Comparison of ENCODE assay signal across 8 cellular contexts in the genomic region with DNA sequence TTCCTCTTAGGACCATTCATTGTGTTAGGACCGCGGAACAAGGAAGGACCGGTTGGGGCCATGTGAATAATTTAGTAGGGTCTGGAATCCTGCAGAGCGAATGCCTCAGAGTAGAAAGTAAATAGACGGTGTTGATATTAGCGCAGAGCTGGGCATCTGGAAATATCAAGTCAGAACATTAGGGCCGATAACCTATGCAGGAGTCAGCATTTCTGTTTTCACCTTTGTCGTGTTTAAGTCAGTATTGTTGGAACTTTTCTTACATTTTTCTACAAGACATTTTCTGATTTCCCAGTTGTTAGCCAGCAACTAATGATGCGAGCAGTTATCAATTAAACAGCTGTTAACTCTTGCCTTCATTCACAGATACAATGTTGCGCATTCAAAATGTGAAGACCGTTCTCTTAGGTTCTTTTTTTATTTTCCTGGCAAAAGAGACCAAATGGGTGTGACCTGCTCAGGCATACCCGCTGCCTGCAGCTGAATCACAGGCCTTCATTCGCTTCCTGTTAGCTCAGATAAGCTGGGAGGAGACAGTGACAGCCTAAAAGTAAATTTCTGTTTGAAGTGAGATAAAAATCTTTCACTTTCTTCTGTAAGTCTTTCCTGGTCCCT. TPM values are rescaled to one million over a fixed set of nuclear protein-coding genes. Genes with fewer than 3 reads are reported as not detected.
DNase-seq lines count a peak whose midpoint lies in the region; ATAC-seq and TF ChIP-seq lines count a peak whose summit lies in the region.

No MANE protein-coding gene starts in this region.

- ATAC-seq in HG02970 (IDR thresholded peaks at IDR 0.05; ENCODE audit: low FRiP score, unreplicated experiment) (peak; percentile 0), GM21526 (IDR thresholded peaks at IDR 0.05; ENCODE audit: low FRiP score, unreplicated experiment) (no peak)

- peak; percentile 68 to 88 (median 78) for DNase-seq in CD4-positive, alpha-beta memory T cell
- DNase-seq in RWPE1 (ENCODE audit: low spot score), result peak; percentile 74
- DNase-seq in amniotic stem cell (lab: John Stamatoyannopoulos, UW), result peak; percentile 40
- DNase-seq in left ventricle myocardium inferior, result no peak
- no peak for DNase-seq in progenitor cell of endocrine pancreas (ENCODE audit: low spot score, unreplicated experiment)
- DNase-seq in OCI-M2 (lab: John Stamatoyannopoulos, UW; ENCODE audit: unreplicated experiment), result no peak

- H3K4me1 ChIP-seq in CD4-positive, alpha-beta memory T cell (ENCODE audit: insufficient read depth, low read length), result peaks cover 42% of the 10 kb centered on the region
- H3K4me1 ChIP-seq in left ventricle myocardium inferior, result peaks cover 55% of the 10 kb centered on the region

- H3K27ac Mint-ChIP-seq in CD4-positive, alpha-beta memory T cell, result peak overlapping the region; percentile 92 to 98 (median 96)
- peak overlapping the region; percentile 98 for H3K27ac Mint-ChIP-seq in progenitor cell of endocrine pancreas

- no peak for TF ChIP-seq CTCF in RWPE1 (conservative IDR thresholded peaks at IDR 0.05; ENCODE audit: low read depth)
- no peak for TF ChIP-seq CTCF in left ventricle myocardium inferior (IDR thresholded peaks at IDR 0.05; ENCODE audit: borderline replicate concordance)
- no peak for TF ChIP-seq CTCF in progenitor cell of endocrine pancreas (IDR thresholded peaks at IDR 0.05; ENCODE audit: unreplicated experiment)

- CTCF ChIA-PET in CD4-positive, alpha-beta memory T cell (lab: Charles Lee; ENCODE audit: partially characterized antibody), result interaction anchor here (0.7 to 2.4 kb wide), 7 partner anchors 9 to 42 kb away, joined by 3 to 15 read pairs (median 3); no protein-coding TSS in a partner anchor
- CTCF ChIA-PET in RWPE1 (lab: Yijun Ruan, JAX), result interaction anchor here (0.7 kb wide), 1 partner anchor 32 kb away, joined by 3 read pairs; no protein-coding TSS in a partner anchor

- no peaks in the 10 kb centered on the region for H3K36me3 ChIP-seq in CD4-positive, alpha-beta memory T cell (ENCODE audit: insufficient read depth, low read length)
- H3K36me3 ChIP-seq in left ventricle myocardium inferior, result no peaks in the 10 kb centered on the region

- H3K4me3 ChIP-seq in CD4-positive, alpha-beta memory T cell (ENCODE audit: low read length in 2 of 2), result peak overlapping the region; percentile 68 to 92
- H3K4me3 ChIP-seq in left ventricle myocardium inferior, result peak overlapping the region; percentile 98

- peaks cover 35 to 71% (median 48%) of the 10 kb centered on the region in 4 donors for H3K4me1 Mint-ChIP-seq in CD4-positive, alpha-beta memory T cell
- peaks cover 36% of the 10 kb centered on the region for H3K4me1 Mint-ChIP-seq in progenitor cell of endocrine pancreas (ENCODE audit: low read depth)

- POLR2A ChIA-PET in CD4-positive, alpha-beta memory T cell (lab: Charles Lee; ENCODE audit: partially characterized antibody), result interaction anchor here (1.1 to 5.0 kb wide), 10 partner anchors 8 to 242 kb away, joined by 3 to 39 read pairs (median 18); partner anchors contain the start of genes ARIH1, GRAMD2A and HEXA
- POLR2A ChIA-PET in RWPE1 (lab: Yijun Ruan, JAX; ENCODE audit: low non-redundant PET), result interaction anchor here (0.6 to 2.0 kb wide), 4 partner anchors 9 to 34 kb away, joined by 3 to 7 read pairs (median 6); partner anchors contain the start of gene GRAMD2A

- H3K36me3 Mint-ChIP-seq in CD4-positive, alpha-beta memory T cell, result peaks cover 0 to 21% of the 10 kb centered on the region in 2 donors
- H3K36me3 Mint-ChIP-seq in progenitor cell of endocrine pancreas (ENCODE audit: insufficient read depth), result no peaks in the 10 kb centered on the region

- H3K9me3 Mint-ChIP-seq in CD4-positive, alpha-beta memory T cell, result no peaks in the 10 kb centered on the region
- no peaks in the 10 kb centered on the region for H3K9me3 Mint-ChIP-seq in progenitor cell of endocrine pancreas (ENCODE audit: low read depth)

- H3K27ac ChIP-seq in CD4-positive, alpha-beta memory T cell (ENCODE audit: low read depth, low read length), result peak overlapping the region; percentile 96
- H3K27ac ChIP-seq in RWPE1 (peak overlapping the region; percentile 99), left ventricle myocardium inferior (replicated peaks) (peak overlapping the region; percentile 100)

- intact Hi-C loops in CD4-positive, alpha-beta memory T cell (cut with micrococcal nuclease), result loop anchor here (1.0 kb wide), 3 partner anchors 40 to 242 kb away; partner anchors contain the start of genes ARIH1, MYO9A, PARP6 and SENP8
- intact Hi-C loops in left ventricle myocardium inferior (cut with micrococcal nuclease), result no loop called here

- H3K4me3 Mint-ChIP-seq in CD4-positive, alpha-beta memory T cell, result peak overlapping the region; percentile 92 to 99 (median 97)
- peak overlapping the region; percentile 99 for H3K4me3 Mint-ChIP-seq in progenitor cell of endocrine pancreas (ENCODE audit: low read depth)

- H3K9me3 ChIP-seq in CD4-positive, alpha-beta memory T cell (ENCODE audit: control insufficient read depth in 1 of 2, low read length in 2 of 2), result no peaks in the 10 kb centered on the region
- no peaks in the 10 kb centered on the region for H3K9me3 ChIP-seq in left ventricle myocardium inferior (replicated peaks)

- no peaks in the 10 kb centered on the region for H3K27me3 ChIP-seq in CD4-positive, alpha-beta memory T cell (ENCODE audit: insufficient read depth, low read length)
- no peaks in the 10 kb centered on the region for H3K27me3 ChIP-seq in left ventricle myocardium inferior (ENCODE audit: low read depth)

- H3K27me3 Mint-ChIP-seq in CD4-positive, alpha-beta memory T cell, result peaks cover 0 to 4% of the 10 kb centered on the region in 2 donors
- H3K27me3 Mint-ChIP-seq in progenitor cell of endocrine pancreas, result no peaks in the 10 kb centered on the region

RNA-seq across cellular contexts. Expression of gene PKM, which starts 1.0 kb away (rescaled TPM):
- 100 to 1,000 TPM; 378 to 383 TPM for total RNA-seq in CD4-positive, alpha-beta memory T cell
- 100 to 1,000 TPM; 440 to 658 TPM for polyA plus RNA-seq in CD4-positive, alpha-beta memory T cell
- total RNA-seq in left ventricle myocardium inferior, result 1,009 TPM
- 511 and 525 TPM in 2 replicates for total RNA-seq in progenitor cell of endocrine pancreas

RNA-seq across cellular contexts. Expression of gene GRAMD2A, which starts 34.4 kb away (rescaled TPM):
- not detected for total RNA-seq in CD4-positive, alpha-beta memory T cell
- polyA plus RNA-seq in CD4-positive, alpha-beta memory T cell, result not detected
- not detected for total RNA-seq in left ventricle myocardium inferior
- 4.0 and 5.0 TPM in 2 replicates for total RNA-seq in progenitor cell of endocrine pancreas

RNA-seq across cellular contexts. Expression of gene PARP6, which starts 40.4 kb away (rescaled TPM):
- total RNA-seq in CD4-positive, alpha-beta memory T cell, result 100 to 1,000 TPM; 111 TPM
- polyA plus RNA-seq in CD4-positive, alpha-beta memory T cell, result 10 to 100 TPM in 1 of 2 donors, 1 to 10 TPM in 1; 7.5 to 34.0 TPM
- total RNA-seq in left ventricle myocardium inferior, result 43.6 TPM
- total RNA-seq in progenitor cell of endocrine pancreas, result 131 and 134 TPM in 2 replicates

Comparison
In these comparisons a context has a peak if more than half of its experiments do, and no peak if none do; other contexts are left out.
1. DNase-seq: peak in CD4-positive, alpha-beta memory T cell (5 of 5), RWPE1 (single experiment) and amniotic stem cell (single experiment); none in left ventricle myocardium inferior (single experiment), progenitor cell of endocrine pancreas (single experiment) and OCI-M2 (single experiment).
2. Peak in every context shown above with its lines, with median percentiles within 50 percentile points of each other: H3K27ac ChIP-seq.